25 cellular contexts compared by ENCODE assay signal in the genomic region with DNA sequence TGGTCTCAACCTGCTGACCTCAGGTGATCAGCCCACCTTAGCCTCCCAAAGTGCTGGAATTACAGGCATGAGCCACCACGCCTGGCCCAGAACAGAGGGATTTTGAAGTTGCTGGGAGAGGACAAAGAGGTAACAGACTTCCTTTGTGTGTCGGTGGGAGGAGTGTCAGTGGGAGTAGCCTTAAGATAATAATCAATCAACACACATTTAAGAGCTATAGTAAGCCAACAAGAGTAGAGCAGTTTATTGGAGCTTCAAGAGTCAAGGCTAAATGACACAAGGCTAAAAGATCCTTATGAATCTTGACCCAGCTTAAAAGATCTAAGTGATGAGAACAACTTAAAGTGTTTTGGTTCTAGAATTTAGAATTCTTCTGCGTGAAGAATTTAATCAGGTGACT.
"Had no signal": no experiment of that assay in that cellular context is flagged by ENCODE, and none has a peak within 500 bp of the region (broad histone marks: within the 10 kb centered on the region; RNA-seq: fewer than 3 reads in every experiment).

No MANE protein-coding gene starts in this region.

- H3K27ac ChIP-seq: epithelial cell of prostate, esophagus squamous epithelium, gastrocnemius medialis, heart right ventricle, left lung, lower lobe of right lung had no signal

- DNase-seq: cortex of kidney; effector CD8-positive, alpha-beta T cell; effector memory CD8-positive, alpha-beta T cell; endodermal cell; erythroblast; esophagus squamous epithelium; foreskin fibroblast; foreskin melanocyte; gastrocnemius medialis; glutamatergic neuron; head of caudate nucleus; heart right ventricle; hippocampal formation; left cardiac atrium; left lung; left ventricle myocardium superior; lower lobe of right lung; mesenchymal stem cell; mucosa of descending colon; naive B cell; naive thymus-derived CD8-positive, alpha-beta T cell had no signal

- H3K36me3 Mint-ChIP-seq: mesothelial cell of epicardium; naive B cell; naive thymus-derived CD8-positive, alpha-beta T cell had no signal

- H3K4me3 Mint-ChIP-seq: dendritic cell treated with granulocyte-macrophage colony-stimulating factor and Interleukin-4, amounts not matched to agents 40 ng/mL and 50 ng/mL, for 4 days; effector memory CD8-positive, alpha-beta T cell; endodermal cell; mesothelial cell of epicardium; naive B cell; naive thymus-derived CD8-positive, alpha-beta T cell had no signal

- H3K9me3 Mint-ChIP-seq: dendritic cell treated with granulocyte-macrophage colony-stimulating factor and Interleukin-4, amounts not matched to agents 40 ng/mL and 50 ng/mL, for 4 days; mesothelial cell of epicardium had no signal

- H3K27me3 Mint-ChIP-seq: dendritic cell treated with granulocyte-macrophage colony-stimulating factor and Interleukin-4, amounts not matched to agents 40 ng/mL and 50 ng/mL, for 4 days; effector memory CD8-positive, alpha-beta T cell had no signal

- ATAC-seq: effector memory CD8-positive, alpha-beta T cell; esophagus mucosa; gastrocnemius medialis; heart right ventricle; left cardiac atrium; left lung; left ventricle myocardium superior; lower lobe of right lung; mucosa of descending colon; naive thymus-derived CD8-positive, alpha-beta T cell had no signal

- H3K4me1 Mint-ChIP-seq: mesothelial cell of epicardium; naive B cell; naive thymus-derived CD8-positive, alpha-beta T cell had no signal

- H3K27ac Mint-ChIP-seq: dendritic cell treated with granulocyte-macrophage colony-stimulating factor and Interleukin-4, amounts not matched to agents 40 ng/mL and 50 ng/mL, for 4 days; effector memory CD8-positive, alpha-beta T cell; endodermal cell; mesothelial cell of epicardium; naive B cell had no signal
